ENCODE assay signal across 24 cellular contexts in genomic region chr6:38273325-38273724, GRCh38.
DNase-seq lines count a peak whose midpoint lies in the region; ATAC-seq and TF ChIP-seq lines count a peak whose summit lies in the region.
"Had no signal": no experiment of that assay in that cellular context is flagged by ENCODE, and none has a peak within 500 bp of the region (broad histone marks: within the 10 kb centered on the region; RNA-seq: fewer than 3 reads in every experiment).

No MANE protein-coding gene starts in this region.

- peak overlapping the region; percentile 58; the same call in 1 of the 2 replicates for H3K14ac ChIP-seq in IMR-90 (replicated peaks; ENCODE audit: low read depth, low read length)

- CTCF ChIA-PET in IMR-90 (lab: Yijun Ruan, JAX): no interaction called here

- no peak overlapping the region for H4K5ac ChIP-seq in IMR-90 (ENCODE audit: low read depth, low read length)

- peak overlapping the region; percentile 64 for H4K91ac ChIP-seq in IMR-90 (ENCODE audit: insufficient read depth, low read depth, low read length)

- 0 out of 2 replicates have a peak overlapping the region, but pooled peaks have one; percentile 25 for H3K23ac ChIP-seq in IMR-90 (ENCODE audit: low read depth, low read length)

- in situ Hi-C loops in IMR-90 (cut with MboI; ENCODE audit: low sequenced_read_pairs) (no loop called here), astrocyte of the spinal cord (cut with HindIII; ENCODE audit: low sequenced_read_pairs) (no loop called here), KBM-7 (cut with MboI; ENCODE audit: low pct_unique_long_range_greater_than_20kb, low sequenced_read_pairs) (no loop called here)

- intact Hi-C loops in IMR-90 (cut with micrococcal nuclease): loop anchor here (5.0 kb wide), 1 partner anchor 236 kb away; no protein-coding TSS in a partner anchor

- H3K4me3 ChIP-seq in IMR-90 (ENCODE audit: insufficient read depth, low read depth, low read length) (no peak overlapping the region), astrocyte of the spinal cord (ENCODE audit: low read depth, low read length) (no peak overlapping the region), BE2C (ENCODE audit: low read depth, low read length) (no peak overlapping the region)
- H3K4me3 ChIP-seq: skin epidermis, suprapubic skin, uterus had no signal

- H2BK15ac ChIP-seq in IMR-90 (ENCODE audit: low read depth, low read length): peak overlapping the region; percentile 85; the same call in 2 of the 3 replicates

- peaks cover 0 to 13% of the 10 kb centered on the region in 2 experiments; a peak in 2 of 4 replicates for H3K79me1 ChIP-seq in IMR-90 (ENCODE audit: low read depth in 1 of 2, low read length in 2 of 2)

- H3K27me3 ChIP-seq in IMR-90 (ENCODE audit: control insufficient read depth, insufficient read depth, low read length): no peaks in the 10 kb centered on the region
- no peaks in the 10 kb centered on the region for H3K27me3 ChIP-seq in BE2C
- H3K27me3 ChIP-seq: suprapubic skin, uterus had no signal

- peak overlapping the region; percentile 17; the same call in 1 of the 2 replicates for H3K18ac ChIP-seq in IMR-90 (ENCODE audit: low read depth, low read length)

- peak overlapping the region in 1 of 2 experiments; percentile 64; a peak in 1 of 4 replicates for H4K8ac ChIP-seq in IMR-90 (ENCODE audit: low read depth in 2 of 2, low read length in 2 of 2)

- H3K9ac ChIP-seq in IMR-90 (ENCODE audit: low read depth, low read length): no peak overlapping the region

- no peaks in the 10 kb centered on the region for H3K36me3 ChIP-seq in IMR-90 (ENCODE audit: control insufficient read depth, insufficient read depth, low read length)
- H3K36me3 ChIP-seq in BE2C: no peaks in the 10 kb centered on the region
- H3K36me3 ChIP-seq: suprapubic skin, uterus had no signal

- H3K27ac ChIP-seq in IMR-90 (ENCODE audit: insufficient read depth, low read length): peak overlapping the region; percentile 64; the same call in 1 of the 2 replicates
- H3K27ac ChIP-seq: skin epidermis, suprapubic skin, uterus had no signal

- H3K56ac ChIP-seq in IMR-90 (ENCODE audit: extremely low read depth, insufficient read depth, low read length): no peak overlapping the region

- peaks cover 16% of the 10 kb centered on the region for H3K9me1 ChIP-seq in IMR-90 (ENCODE audit: insufficient read depth, low read length)

- TF ChIP-seq CTCF in AG09319 (IDR thresholded peaks at IDR 0.05; ENCODE audit: low read depth, low read length): no peak
- TF ChIP-seq CTCF in IMR-90 (conservative IDR thresholded peaks at IDR 0.05; ENCODE audit: low read depth, low read length): no peak
- TF ChIP-seq CTCF in astrocyte of the spinal cord (IDR thresholded peaks at IDR 0.05; ENCODE audit: low read depth, low read length): no peak
- TF ChIP-seq CTCF in BE2C (IDR thresholded peaks at IDR 0.05; ENCODE audit: low read depth, low read length): no peak

- peak; percentile 15 for DNase-seq in AG09319 (ENCODE audit: extremely low read depth, low read depth)
- peak; percentile 71 for DNase-seq in IMR-90
- peak; percentile 50 for DNase-seq in astrocyte of the spinal cord (ENCODE audit: low read depth, low spot score)
- DNase-seq in iris pigment epithelial cell (ENCODE audit: low read depth): peak; percentile 65
- DNase-seq in KBM-7: no peak
- no peak for DNase-seq in BE2C
- DNase-seq in nucleus accumbens (lab: John Stamatoyannopoulos, UW): no peak
- no peak for DNase-seq in occipital lobe (lab: John Stamatoyannopoulos, UW)
- DNase-seq: activated CD4-positive, alpha-beta T cell treated with anti-CD3 and anti-CD28 coated beads for 36 hours; activated CD8-positive, alpha-beta memory T cell treated with anti-CD3 and anti-CD28 coated beads for 24 hours; activated naive CD4-positive, alpha-beta T cell treated with Interleukin-2 at 50 U/mL for 16 hours; activated T-cell treated with anti-CD3 and anti-CD28 coated beads, Interleukin-2, amount 50 U/mL, for 24 hours; anterior cingulate cortex; CD4-positive, alpha-beta T cell; DMS 273 treated with DMSO at 0.1 percent for 48 hours; effector CD8-positive, alpha-beta T cell; erythroblast; NCI-H1930; NCI-H345; NCI-H774; stimulated activated CD4-positive, alpha-beta T cell treated with anti-CD3 and anti-CD28 coated beads, Interleukin-1b, Interleukin-23, amount 100 ng/mL, for 48 hours; uterus had no signal

- WGBS in IMR-90 (ENCODE audit: extremely low coverage in 2 of 2, insufficient read length in 1 of 2), 2 experiments: no CpG with 5 or more reads among the region's 1 CpG

- no TSS peak for BruUV-seq in IMR-90 (replicated peaks; lab: Mats Ljungman, UMichigan)

- H2AFZ ChIP-seq in IMR-90 (replicated peaks; ENCODE audit: low read length, poor library complexity): no peak overlapping the region

- no peak overlapping the region; the same call in 1 of the 2 replicates for H2AK5ac ChIP-seq in IMR-90 (ENCODE audit: low read depth, low read length)

- H3K4me1 ChIP-seq in IMR-90 (ENCODE audit: control insufficient read depth, insufficient read depth, low read length) (peaks cover 19% of the 10 kb centered on the region), BE2C (no peaks in the 10 kb centered on the region)
- H3K4me1 ChIP-seq: suprapubic skin, uterus had no signal

- POLR2A ChIA-PET in IMR-90 (lab: Charles Lee; ENCODE audit: unreplicated experiment): no interaction called here

- peak; percentile 84 for ATAC-seq in IMR-90 (ENCODE audit: low read depth)
- ATAC-seq: activated CD4-positive, alpha-beta T cell treated with anti-CD3 and anti-CD28 coated beads for 36 hours had no signal

- peak overlapping the region; percentile 77 for H2BK20ac ChIP-seq in IMR-90 (ENCODE audit: low read depth, low read length)

- H2BK120ac ChIP-seq in IMR-90 (ENCODE audit: low read depth, low read length): peak overlapping the region; percentile 87

- peak overlapping the region; percentile 59 for H2BK5ac ChIP-seq in IMR-90 (ENCODE audit: low read depth, low read length, poor library complexity, severe bottlenecking)

- no peak overlapping the region for H3K4me2 ChIP-seq in IMR-90 (ENCODE audit: low read depth, low read length)

- no peak overlapping the region for H2AK9ac ChIP-seq in IMR-90 (replicated peaks; ENCODE audit: low read depth, low read length, poor library complexity)

- dilution Hi-C loops in IMR-90 (cut with HindIII; ENCODE audit: low sequenced_read_pairs, unreplicated experiment): no loop called here

- H3K9me3 ChIP-seq in IMR-90 (ENCODE audit: control insufficient read depth, insufficient read depth, low read length) (no peaks in the 10 kb centered on the region), BE2C (peaks cover 3% of the 10 kb centered on the region; the same call in 1 of the 2 replicates)
- H3K9me3 ChIP-seq: suprapubic skin, uterus had no signal

- no peaks in the 10 kb centered on the region for H4K20me1 ChIP-seq in IMR-90 (ENCODE audit: insufficient read depth, low read length)

- TF ChIP-seq RAD21 in IMR-90 (IDR thresholded peaks at IDR 0.05; ENCODE audit: low read length): no peak

- H3K4ac ChIP-seq in IMR-90 (ENCODE audit: low read depth, low read length): peak overlapping the region; percentile 78; the same call in 1 of the 2 replicates

- no peak for TF ChIP-seq POLR2A in IMR-90 (IDR thresholded peaks at IDR 0.05; ENCODE audit: low read depth, low read length)

TF ChIP-seq in IMR-90, 13 proteins besides CTCF, POLR2A, EP300 and RAD21:
- TF ChIP-seq BHLHE40 (IDR thresholded peaks at IDR 0.05; ENCODE audit: low read depth, low read length) (peak; percentile 71; the same call in 1 of the 2 replicates), MAFK (IDR thresholded peaks at IDR 0.05; ENCODE audit: low read depth, low read length) (no peak), CEBPB (IDR thresholded peaks at IDR 0.05; ENCODE audit: low read depth, low read length) (0 out of 2 replicates have a peak, but pooled peaks have one; percentile 39)
TF ChIP-seq in IMR-90: peak in this region for 2.

Comparison
In these comparisons a context has a peak if more than half of its experiments do, and no peak if none do; other contexts are left out.
1. DNase-seq: peak in AG09319 (single experiment), IMR-90 (single experiment), astrocyte of the spinal cord (single experiment) and iris pigment epithelial cell (single experiment); none in KBM-7 (single experiment), BE2C (single experiment), nucleus accumbens (0 of 56) and occipital lobe (single experiment).